Comparison of ENCODE assay signal across 8 cellular contexts in the genomic region with DNA sequence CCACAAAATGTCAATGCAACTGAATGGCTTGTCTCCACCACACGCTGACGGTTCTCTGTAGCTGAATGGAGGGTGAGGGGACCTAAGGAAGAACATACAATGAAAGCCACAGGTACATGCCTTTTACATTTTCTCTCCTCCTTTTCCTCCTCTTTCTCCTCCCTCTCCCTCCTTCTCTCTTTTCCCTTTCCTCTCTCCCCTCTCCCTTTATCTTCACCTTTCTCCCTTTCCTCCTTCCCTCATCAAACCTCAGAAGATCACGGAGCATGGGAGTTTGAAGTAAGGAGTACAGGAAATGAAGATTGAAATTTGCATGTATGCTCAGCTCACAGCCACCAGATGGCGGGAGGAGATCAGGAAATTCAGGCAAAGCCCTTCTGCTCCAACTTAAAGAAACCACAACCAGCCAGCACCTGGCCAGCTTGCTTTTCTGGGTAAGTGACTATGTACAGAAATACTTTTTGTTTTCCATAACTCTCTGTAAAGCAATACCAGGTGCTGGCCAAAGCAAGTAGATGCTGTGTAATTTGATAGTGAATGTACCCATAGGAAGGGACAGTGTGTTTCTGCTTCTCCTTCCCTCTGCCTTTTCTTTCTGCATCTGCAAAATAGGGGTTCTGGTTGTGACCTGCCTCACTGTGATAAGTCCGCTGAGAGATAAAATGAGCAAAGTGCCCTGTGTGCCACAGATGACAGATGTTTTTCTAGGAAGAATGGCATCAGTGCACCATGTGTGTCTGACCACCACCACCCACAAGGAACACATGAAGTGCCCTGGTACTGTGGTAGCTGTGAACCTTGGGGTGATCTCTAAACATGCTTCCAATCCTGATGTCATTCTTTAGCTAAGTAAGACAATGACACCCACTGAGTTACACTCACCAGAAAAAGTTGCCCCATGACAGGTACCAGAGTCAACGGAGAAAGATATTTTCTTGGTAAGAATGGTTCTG. TPM values are rescaled to one million over a fixed set of nuclear protein-coding genes. Genes with fewer than 3 reads are reported as not detected.
A peak's percentile ranks its signal among the peaks of the same experiment; 100 is the strongest.
DNase-seq lines count a peak whose midpoint lies in the region; ATAC-seq, FAIRE-seq and TF ChIP-seq lines count a peak whose summit lies in the region.

No MANE protein-coding gene starts in this region.

- H3K9me3 ChIP-seq in Caco-2 (0 out of 2 replicates have a peak, but pooled peaks cover 4% of the 10 kb centered on the region), GM12878 (replicated peaks; ENCODE audit: control insufficient read depth, insufficient read depth, low read length) (no peaks in the 10 kb centered on the region), spleen (peaks cover 0 to 7% (median 0%) of the 10 kb centered on the region in 8 donors)

- CTCF ChIA-PET in Caco-2 (lab: Charles Lee) (interaction anchor here (0.5 to 1.9 kb wide), 12 partner anchors 10 to 536 kb away, joined by 3 to 33 read pairs (median 5); no protein-coding TSS in a partner anchor), GM12878 (lab: Yijun Ruan, JAX) (interaction anchor here (0.6 to 6.9 kb wide), 29 partner anchors 9 to 841 kb away, joined by 3 to 107 read pairs (median 5); partner anchors contain the start of gene ARMC2)

- H3K9me2 ChIP-seq in GM23338 (ENCODE audit: insufficient read depth): no peaks in the 10 kb centered on the region

- H3K79me2 ChIP-seq in GM23338 (replicated peaks; ENCODE audit: insufficient read depth) (no peaks in the 10 kb centered on the region), GM12878 (ENCODE audit: control insufficient read depth, insufficient read depth, low read length) (no peaks in the 10 kb centered on the region)

- H3K9ac ChIP-seq in GM12878 (ENCODE audit: control insufficient read depth, insufficient read depth, low read length): no peak overlapping the region

- in situ Hi-C loops in GM12878 (cut with MboI): loop anchor here (5.0 kb wide), 1 partner anchor 295 kb away; no protein-coding TSS in a partner anchor

- H3K36me3 Mint-ChIP-seq in Caco-2 (ENCODE audit: insufficient read depth, unreplicated experiment) (no peaks in the 10 kb centered on the region), GM23338 (ENCODE audit: low read depth) (no peaks in the 10 kb centered on the region)

- H3K4me2 ChIP-seq in GM23338 (0 out of 2 replicates have a peak overlapping the region, but pooled peaks have one; percentile 56), GM12878 (ENCODE audit: control insufficient read depth, insufficient read depth) (no peak overlapping the region)

- intact Hi-C loops in Caco-2 (cut with micrococcal nuclease; ENCODE audit: unreplicated experiment): loop anchor here (1.0 kb wide), 4 partner anchors 187 to 531 kb away; no protein-coding TSS in a partner anchor
- intact Hi-C loops in GM12878 (cut with micrococcal nuclease; ENCODE audit: unreplicated experiment): loop anchor here (1.0 kb wide), 4 partner anchors 240 to 531 kb away; no protein-coding TSS in a partner anchor
- intact Hi-C loops in spleen (cut with DNase I; ENCODE audit: low total_unique reads): loop anchor here (2.0 to 10.0 kb wide), 4 partner anchors 241 to 530 kb away; no protein-coding TSS in a partner anchor

- POLR2A ChIA-PET in Caco-2 (lab: Charles Lee) (interaction anchor here (0.5 kb wide), 1 partner anchor 324 kb away, joined by 4 read pairs; no protein-coding TSS in a partner anchor), GM12878 (lab: Charles Lee) (interaction anchor here (0.5 to 0.9 kb wide), 2 partner anchors 294 to 524 kb away, joined by 3 to 4 read pairs; no protein-coding TSS in a partner anchor)

- TF ChIP-seq POLR2A in GM12878 (IDR thresholded peaks at IDR 0.05; ENCODE audit: low read depth, low read length) (no peak), spleen (IDR thresholded peaks at IDR 0.05) (no peak)

- H2AFZ ChIP-seq in GM23338: peak overlapping the region; percentile 15
- peak overlapping the region; percentile 40; the same call in 1 of the 2 replicates for H2AFZ ChIP-seq in GM12878 (ENCODE audit: control insufficient read depth, low read depth, low read length)

- no peaks in the 10 kb centered on the region for H3F3A ChIP-seq in GM23338 (replicated peaks; ENCODE audit: low read depth)

- BruUV-seq in Caco-2 (replicated peaks; lab: Mats Ljungman, UMichigan): no TSS peak
- no TSS peak for BruUV-seq in GM12878 (replicated peaks; lab: Mats Ljungman, UMichigan)

- H3K27ac Mint-ChIP-seq in Caco-2 (ENCODE audit: unreplicated experiment): no peak overlapping the region
- H3K27ac Mint-ChIP-seq in GM23338: no peak overlapping the region

- RAD21 ChIA-PET in GM12878 (lab: Charles Lee; ENCODE audit: unreplicated experiment): interaction anchor here (1.0 to 4.1 kb wide), 11 partner anchors 12 to 855 kb away, joined by 3 to 49 read pairs (median 5); no protein-coding TSS in a partner anchor

- peak; percentile 76 to 85 for TF ChIP-seq CTCF in Caco-2 (IDR thresholded peaks at IDR 0.05; ENCODE audit: insufficient read depth in 1 of 2, low read depth in 1 of 2, low read length in 1 of 2, severe bottlenecking in 1 of 2, unreplicated experiment in 1 of 2)
- TF ChIP-seq CTCF in GM23338 (conservative IDR thresholded peaks at IDR 0.05; ENCODE audit: low read depth in 2 of 2): peak; percentile 95 to 96
- peak; percentile 76 to 91 (median 80) for TF ChIP-seq CTCF in GM12878 (IDR thresholded peaks at IDR 0.05 in 2 of 3, conservative IDR thresholded peaks at IDR 0.05 in 1 of 3; ENCODE audit: control insufficient read depth in 2 of 3, extremely low read depth in 1 of 3, insufficient read depth in 1 of 3, low read depth in 3 of 3, low read length in 3 of 3)
- TF ChIP-seq CTCF in spleen (IDR thresholded peaks at IDR 0.05 in 8 of 11, conservative IDR thresholded peaks at IDR 0.05 in 3 of 11): peak; percentile 67 to 98 (median 86)

- H3K27me3 Mint-ChIP-seq in Caco-2 (ENCODE audit: insufficient read depth, unreplicated experiment): no peaks in the 10 kb centered on the region
- peaks cover 2% of the 10 kb centered on the region for H3K27me3 Mint-ChIP-seq in GM23338 (ENCODE audit: insufficient read depth, low read depth, poor library complexity)

- peak; percentile 85 for ATAC-seq in GM23338
- ATAC-seq in GM12878: peak; percentile 85
- no peak for ATAC-seq in GM21360 (IDR thresholded peaks at IDR 0.05; ENCODE audit: unreplicated experiment)

- peak; percentile 31 for FAIRE-seq in GM12878 (lab: Jason Lieb, UNC)

- no peaks in the 10 kb centered on the region for H3K36me3 ChIP-seq in Caco-2 (ENCODE audit: control insufficient read depth, insufficient read depth, low read length)
- H3K36me3 ChIP-seq in GM23338 (ENCODE audit: insufficient read depth): no peaks in the 10 kb centered on the region
- H3K36me3 ChIP-seq in GM12878 (ENCODE audit: control insufficient read depth in 2 of 2, insufficient read depth in 2 of 2, low read length in 1 of 2): no peaks in the 10 kb centered on the region
- H3K36me3 ChIP-seq in spleen: no peaks in the 10 kb centered on the region

- H3K4me3 ChIP-seq in Caco-2 (ENCODE audit: low read depth, low read length) (peak overlapping the region; percentile 1; the same call in 1 of the 2 replicates), GM23338 (no peak overlapping the region), GM12878 (no peak overlapping the region), spleen (peak overlapping the region in 1 of 8 donors; percentile 40)

- 16% methylated on average over 6 of the region's 6 CpGs for WGBS in GM12878 (ENCODE audit: insufficient coverage, insufficient replicate concordance, low lambda C conversion rate, missing lambda C conversion rate)
- WGBS in spleen, 5 donors: 30 to 38% (median 31%) methylated on average over 6 of the region's 6 CpGs

- SMC1A ChIA-PET in GM12878 (lab: Charles Lee; ENCODE audit: uncharacterized antibody, unreplicated experiment): interaction anchor here (0.6 to 3.6 kb wide), 27 partner anchors 8 to 1239 kb away, joined by 3 to 61 read pairs (median 4); no protein-coding TSS in a partner anchor

- H3K4me3 Mint-ChIP-seq in Caco-2 (ENCODE audit: unreplicated experiment) (peak overlapping the region; percentile 55), GM23338 (peak overlapping the region; percentile 6; the same call in 1 of the 3 replicates)

- peak; percentile 67 to 74 for DNase-seq in Caco-2
- peak; percentile 89 for DNase-seq in GM23338 (ENCODE audit: low spot score)
- DNase-seq in NCI-H187 (lab: John Stamatoyannopoulos, UW): peak; percentile 13 to 63
- peak; percentile 35 for DNase-seq in T-helper 22 cell (ENCODE audit: low read depth)
- no peak for DNase-seq in GM12878 (ENCODE audit: low read depth, low spot score)
- DNase-seq in iPS-NIHi11 (ENCODE audit: low spot score): peak; percentile 76
- peak; percentile 84 for DNase-seq in spleen

- H3K9me3 Mint-ChIP-seq in Caco-2 (ENCODE audit: unreplicated experiment) (no peaks in the 10 kb centered on the region), GM23338 (peaks cover 5% of the 10 kb centered on the region; the same call in 1 of the 3 replicates)

- H3K27ac ChIP-seq in GM23338 (ENCODE audit: low read depth) (no peak overlapping the region), GM12878 (ENCODE audit: control insufficient read depth, insufficient read depth) (no peak overlapping the region), spleen (no peak overlapping the region)

- H3K27me3 ChIP-seq in Caco-2 (replicated peaks; ENCODE audit: control insufficient read depth, insufficient read depth, low read length) (no peaks in the 10 kb centered on the region), GM23338 (ENCODE audit: insufficient read depth) (no peaks in the 10 kb centered on the region), GM12878 (replicated peaks in 1 of 2; ENCODE audit: control insufficient read depth in 2 of 2, insufficient read depth in 2 of 2, low read length in 1 of 2) (peaks cover 0 to 1% of the 10 kb centered on the region in 2 experiments; a peak in 2 of 4 replicates), spleen (replicated peaks in 1 of 7) (no peaks in the 10 kb centered on the region)

- H4K20me1 ChIP-seq in GM23338 (replicated peaks; ENCODE audit: insufficient read depth): no peaks in the 10 kb centered on the region
- H4K20me1 ChIP-seq in GM12878 (ENCODE audit: control insufficient read depth, insufficient read depth): no peaks in the 10 kb centered on the region

- H3K4me1 Mint-ChIP-seq in Caco-2 (ENCODE audit: low read depth, unreplicated experiment): no peaks in the 10 kb centered on the region
- H3K4me1 Mint-ChIP-seq in GM23338: peaks cover 6% of the 10 kb centered on the region; the same call in 1 of the 3 replicates

- H3K4me1 ChIP-seq in Caco-2: no peaks in the 10 kb centered on the region
- H3K4me1 ChIP-seq in GM23338 (ENCODE audit: insufficient read depth): peaks cover 6% of the 10 kb centered on the region
- no peaks in the 10 kb centered on the region for H3K4me1 ChIP-seq in GM12878 (ENCODE audit: control insufficient read depth, insufficient read depth, low read length)
- peaks cover 0 to 22% (median 10%) of the 10 kb centered on the region in 6 donors for H3K4me1 ChIP-seq in spleen

- TF ChIP-seq RAD21 in GM12878 (IDR thresholded peaks at IDR 0.05; ENCODE audit: insufficient read depth, low read depth, low read length): peak; percentile 95

- no peak for TF ChIP-seq EP300 in GM12878 (IDR thresholded peaks at IDR 0.05; ENCODE audit: borderline replicate concordance in 1 of 2, control insufficient read depth in 1 of 2, low read depth in 2 of 2, low read length in 2 of 2)

RNA-seq across cellular contexts. Expression of gene FOXO3, which starts 18.6 kb away (rescaled TPM):
- total RNA-seq in Caco-2 (2022): 34.3 and 34.5 TPM in 2 replicates
- total RNA-seq in GM23338 (2014; rRNA removed; shearing (Covaris generic)): 20.2 and 20.4 TPM in 2 replicates
- polyA plus RNA-seq in GM23338 (2016; fragmentation: Nextera tagmentation; extraction: Ambion mirVana): 9.1 and 9.8 TPM in 2 replicates
- 5.3 and 5.6 TPM in 2 replicates for total RNA-seq in GM12878 (2013; cell fraction: nucleolus; rRNA removed)
- total RNA-seq in GM12878 (2014; rRNA removed): 1.4 and 1.7 TPM in 2 replicates
- 1.5 and 1.6 TPM in 2 replicates for total RNA-seq in GM12878 (2014; rRNA removed; fragmentation: Illumina TruSeq; extraction: Trizol)
- 2.8 and 3.6 TPM in 2 replicates for total RNA-seq in GM12878 (2021)
- polyA plus RNA-seq in GM12878 (2011; ENCODE audit: low read depth): 3.4 TPM
- 3.3 and 4.5 TPM in 2 replicates for polyA plus RNA-seq in GM12878 (2011; rRNA removed)
- 4.3 and 4.6 TPM in 2 replicates for polyA plus RNA-seq in GM12878 (2011; cell fraction: cytosol; rRNA removed)
- polyA plus RNA-seq in GM12878 (2011; cell fraction: nucleus; rRNA removed): 2.6 and 4.3 TPM in 2 replicates
- 3.7 and 4.3 TPM in 2 replicates for polyA plus RNA-seq in GM12878 (2012)
- polyA plus RNA-seq in GM12878 (2014; fragmentation: Illumina TruSeq; extraction: Trizol): 2.2 and 2.3 TPM in 2 replicates
- polyA plus RNA-seq in GM12878 (2014; fragmentation: Nextera tagmentation; extraction: Ambion mirVana): under 1 TPM; 0.82 to 0.84 TPM
- polyA plus RNA-seq in GM12878 (2014; rRNA removed): 1.3 and 1.4 TPM in 2 replicates
- polyA plus RNA-seq in GM12878 (2016; fragmentation: Nextera tagmentation; extraction: Ambion mirVana): 1 to 10 TPM; 1.7 to 2.5 TPM
- 21.5 and 25.2 TPM in 2 replicates for polyA minus RNA-seq in GM12878 (2011; rRNA and poly(A)+ RNA removed)
- polyA minus RNA-seq in GM12878 (2011; cell fraction: cytosol; rRNA and poly(A)+ RNA removed): 4.8 and 6.5 TPM in 2 replicates
- 5.9 and 9.6 TPM in 2 replicates for polyA minus RNA-seq in GM12878 (2011; cell fraction: nucleus; rRNA and poly(A)+ RNA removed)
- 10 to 100 TPM; 45.8 to 86.9 (median 75.2) TPM for total RNA-seq in spleen
- polyA plus RNA-seq in spleen: 10 to 100 TPM in 2 of 3 donors, 1 to 10 TPM in 1; 9.4 to 12.6 (median 12.0) TPM
